ENCODE assay signal across 10 cellular contexts in genomic region chr2:196159223-196159892, GRCh38. TPM values are rescaled to one million over a fixed set of nuclear protein-coding genes. Genes with fewer than 3 reads are reported as not detected.
DNase-seq lines count a peak whose midpoint lies in the region; ATAC-seq, FAIRE-seq and TF ChIP-seq lines count a peak whose summit lies in the region.
"Had no signal": no experiment of that assay in that cellular context is flagged by ENCODE, and none has a peak within 500 bp of the region (broad histone marks: within the 10 kb centered on the region; RNA-seq: fewer than 3 reads in every experiment).

No MANE protein-coding gene starts in this region.

- H3F3A ChIP-seq in DOHH2 (ENCODE audit: control insufficient read depth, insufficient read depth) = peaks cover 76% of the 10 kb centered on the region

- FAIRE-seq in D721Med (lab: Jason Lieb, UNC) = no peak

- no peak for TF ChIP-seq POLR2A in NB4 (IDR thresholded peaks at IDR 0.05; ENCODE audit: extremely low read depth, insufficient read length)
- no peak for TF ChIP-seq POLR2A in thyroid gland (IDR thresholded peaks at IDR 0.05)

- peaks cover 93% of the 10 kb centered on the region for H3K36me3 ChIP-seq in DOHH2 (ENCODE audit: control insufficient read depth, low read length)
- peaks cover 18% of the 10 kb centered on the region for H3K36me3 ChIP-seq in brain microvascular endothelial cell (replicated peaks)
- peaks cover 0 to 4% of the 10 kb centered on the region in 2 donors for H3K36me3 ChIP-seq in thyroid gland

- peak overlapping the region; percentile 92 for H3K4me2 ChIP-seq in DOHH2 (ENCODE audit: low read length)

- H4K20me1 ChIP-seq in DOHH2 (ENCODE audit: control insufficient read depth, insufficient read depth, low read depth, low read length) = peaks cover 29% of the 10 kb centered on the region

- intact Hi-C loops in thyroid gland (cut with DNase I) = no loop called here

- H3K27me3 ChIP-seq in DOHH2 (ENCODE audit: control insufficient read depth, low read length) = no peaks in the 10 kb centered on the region
- no peaks in the 10 kb centered on the region for H3K27me3 ChIP-seq in brain microvascular endothelial cell (replicated peaks)
- H3K27me3 ChIP-seq in thyroid gland = no peaks in the 10 kb centered on the region
- H3K27me3 ChIP-seq: ascending aorta, right atrium auricular region had no signal

- H3K9me3 ChIP-seq in DOHH2 (ENCODE audit: control insufficient read depth, insufficient read depth, low read length) (no peaks in the 10 kb centered on the region), thyroid gland (no peaks in the 10 kb centered on the region)
- H3K9me3 ChIP-seq: ascending aorta, right atrium auricular region had no signal

- H3K4me1 ChIP-seq in DOHH2 (ENCODE audit: control insufficient read depth, low read length) (peaks cover 97% of the 10 kb centered on the region), thyroid gland (no peaks in the 10 kb centered on the region)
- H3K4me1 ChIP-seq: right atrium auricular region had no signal

- H3K79me2 ChIP-seq in DOHH2 (ENCODE audit: control insufficient read depth, low read length) = peaks cover 97% of the 10 kb centered on the region

- no peak for ATAC-seq in HG02642 (IDR thresholded peaks at IDR 0.05; ENCODE audit: poor library complexity, unreplicated experiment)
- ATAC-seq in HG03196 (IDR thresholded peaks at IDR 0.05; ENCODE audit: unreplicated experiment) = no peak

- H3K27ac ChIP-seq in DOHH2 (ENCODE audit: low read depth, low read length) (peak overlapping the region; percentile 84), brain microvascular endothelial cell (peak overlapping the region; percentile 56), thyroid gland (peak overlapping the region in 1 of 3 donors; percentile 21)
- H3K27ac ChIP-seq: right atrium auricular region had no signal

- WGBS in thyroid gland, 2 donors = 81 to 92% methylated on average over 5 of the region's 5 CpGs

- H3K4me3 ChIP-seq in DOHH2 (ENCODE audit: low read length) (peak overlapping the region; percentile 55), NB4 (ENCODE audit: low read depth, low read length) (peak overlapping the region; percentile 40), brain microvascular endothelial cell (ENCODE audit: low read depth, low read length) (no peak overlapping the region), thyroid gland (replicated peaks in 1 of 3) (no peak overlapping the region)
- H3K4me3 ChIP-seq: ascending aorta, right atrium auricular region had no signal

- no peaks in the 10 kb centered on the region for H3K9me2 ChIP-seq in DOHH2 (replicated peaks; ENCODE audit: control insufficient read depth, low read length)

- TF ChIP-seq CTCF in DOHH2 (IDR thresholded peaks at IDR 0.05; ENCODE audit: low read depth, low read length, poor library complexity, severe bottlenecking) (no peak), NB4 (IDR thresholded peaks at IDR 0.05; ENCODE audit: low read depth, low read length) (no peak), brain microvascular endothelial cell (IDR thresholded peaks at IDR 0.05; ENCODE audit: low read depth, low read length, missing control alignments) (no peak), thyroid gland (IDR thresholded peaks at IDR 0.05) (no peak), D721Med (IDR thresholded peaks at IDR 0.05; ENCODE audit: insufficient read depth, missing control alignments) (no peak)

- DNase-seq in NB4 (ENCODE audit: low read depth) (no peak), brain microvascular endothelial cell (no peak), renal cortical epithelial cell (ENCODE audit: low read depth) (peak; percentile 62), thyroid gland (no peak), D721Med (ENCODE audit: insufficient read length, low spot score) (no peak)

- in situ Hi-C loops in brain microvascular endothelial cell (cut with HindIII; ENCODE audit: low pct_ligation_motif_present, low sequenced_read_pairs) = no loop called here

RNA-seq across cellular contexts. Expression of gene STK17B, which starts 12.0 kb away (rescaled TPM):
- total RNA-seq in renal cortical epithelial cell (21.5 and 32.8 TPM in 2 replicates), thyroid gland (10 to 100 TPM; 19.4 to 86.9 (median 33.9) TPM)

Comparison
In these comparisons a context has a peak if more than half of its experiments do, and no peak if none do; other contexts are left out.
1. H3K4me3 ChIP-seq: peak in DOHH2 (single experiment) and NB4 (single experiment); none in brain microvascular endothelial cell (single experiment) and thyroid gland (0 of 3).